Comparison of ENCODE assay signal across 21 cellular contexts in the genomic region with DNA sequence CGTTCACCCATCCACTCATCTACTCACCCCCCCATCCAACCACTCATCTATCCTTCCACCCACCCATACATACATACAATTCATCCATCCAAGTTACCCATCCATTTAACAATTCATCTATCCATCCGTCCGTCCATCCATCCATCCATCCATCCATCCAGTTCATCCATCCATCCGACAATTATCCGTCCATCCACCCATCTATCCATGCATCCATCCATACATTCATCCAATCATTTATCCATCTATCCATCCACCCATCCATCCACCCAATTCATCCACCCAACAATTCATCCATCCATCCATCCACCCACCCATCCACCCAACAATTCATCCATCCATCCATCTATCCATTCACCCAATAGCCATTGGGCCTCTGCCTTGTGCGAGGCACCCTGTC.
DNase-seq lines count a peak whose midpoint lies in the region; ATAC-seq, FAIRE-seq and TF ChIP-seq lines count a peak whose summit lies in the region.
"Had no signal": no experiment of that assay in that cellular context is flagged by ENCODE, and none has a peak within 500 bp of the region (broad histone marks: within the 10 kb centered on the region; RNA-seq: fewer than 3 reads in every experiment).

No MANE protein-coding gene starts in this region.

- POLR2A ChIA-PET in HEK293 (lab: Yijun Ruan, JAX) (no interaction called here), K562 (lab: Yijun Ruan, JAX) (no interaction called here), GM10248 (lab: Yijun Ruan, JAX) (no interaction called here)
- POLR2A ChIA-PET in CD8-positive, alpha-beta T cell (lab: Charles Lee) = no interaction called here

- TF ChIP-seq POLR2A in K562 (conservative IDR thresholded peaks at IDR 0.05) (no peak), transverse colon (IDR thresholded peaks at IDR 0.05) (no peak)

- H3K9ac ChIP-seq in BLaER1 (no peak overlapping the region), K562 (ENCODE audit: insufficient read depth in 1 of 2, low read depth in 2 of 2, low read length in 2 of 2) (no peak overlapping the region)

- no peaks in the 10 kb centered on the region for H3K27me3 ChIP-seq in BLaER1
- H3K27me3 ChIP-seq in K562 (ENCODE audit: control insufficient read depth in 2 of 2, insufficient read depth in 2 of 2, low read length in 2 of 2) = peaks cover 1 to 27% of the 10 kb centered on the region in 2 experiments; a peak in 4 of 5 replicates
- no peaks in the 10 kb centered on the region for H3K27me3 ChIP-seq in transverse colon
- no peaks in the 10 kb centered on the region for H3K27me3 ChIP-seq in CD8-positive, alpha-beta T cell (ENCODE audit: insufficient read depth, low read length)

- no peaks in the 10 kb centered on the region for H3K79me2 ChIP-seq in K562 (ENCODE audit: control insufficient read depth, insufficient read depth, low read length)

- no peak for TF ChIP-seq CTCF in HEK293 (tag by site-specific recombination; IDR thresholded peaks at IDR 0.05)
- no peak for TF ChIP-seq CTCF in K562 (IDR thresholded peaks at IDR 0.05 in 2 of 3, conservative IDR thresholded peaks at IDR 0.05 in 1 of 3; ENCODE audit: insufficient read depth in 2 of 3, low read depth in 1 of 3, low read length in 3 of 3)
- no peak for TF ChIP-seq CTCF in transverse colon (IDR thresholded peaks at IDR 0.05)
- TF ChIP-seq CTCF in GM10248 (IDR thresholded peaks at IDR 0.05; ENCODE audit: control extremely low read depth, extremely low read depth, low read depth, missing control alignments) = no peak
- no peak for TF ChIP-seq CTCF in CD8-positive, alpha-beta T cell (IDR thresholded peaks at IDR 0.05)

- H4K20me1 ChIP-seq in BLaER1 (no peaks in the 10 kb centered on the region), K562 (replicated peaks; ENCODE audit: control insufficient read depth, insufficient read depth, low read length) (0 out of 2 replicates have a peak, but pooled peaks cover 3% of the 10 kb centered on the region)

- BruUV-seq in K562 (replicated peaks; lab: Mats Ljungman, UMichigan) = no TSS peak

- in situ Hi-C loops in K562 (cut with MboI) = no loop called here
- in situ Hi-C loops in transverse colon (cut with MboI; ENCODE audit: low pct_ligation_motif_present in 1 of 4, low pct_unique_long_range_greater_than_20kb in 1 of 4, low sequenced_read_pairs in 3 of 4) = no loop called here

- H3K27me3 Mint-ChIP-seq in CD8-positive, alpha-beta T cell (ENCODE audit: low read depth) = peaks cover 11% of the 10 kb centered on the region
- H3K27me3 Mint-ChIP-seq: CD4-positive, CD25-positive, alpha-beta regulatory T cell had no signal

- no peak overlapping the region for H2AFZ ChIP-seq in K562 (ENCODE audit: low read depth, low read length)
- H2AFZ ChIP-seq: GM23338 had no signal

- H3K4me3 ChIP-seq in BLaER1 = no peak overlapping the region
- no peak overlapping the region for H3K4me3 ChIP-seq in HEK293 (ENCODE audit: low read depth, low read length)
- H3K4me3 ChIP-seq in K562 = no peak overlapping the region
- no peak overlapping the region for H3K4me3 ChIP-seq in transverse colon
- H3K4me3 ChIP-seq in CD8-positive, alpha-beta T cell (ENCODE audit: low read depth, low read length) = no peak overlapping the region
- H3K4me3 ChIP-seq: GM23338, HAP-1 had no signal

- H3K9me3 ChIP-seq in BLaER1 (no peaks in the 10 kb centered on the region), HEK293 (ENCODE audit: control insufficient read depth, insufficient read depth, low read depth, low read length) (no peaks in the 10 kb centered on the region), K562 (replicated peaks; ENCODE audit: control insufficient read depth, insufficient read depth, low read depth, low read length) (no peaks in the 10 kb centered on the region), transverse colon (no peaks in the 10 kb centered on the region)
- H3K9me3 ChIP-seq in CD8-positive, alpha-beta T cell (ENCODE audit: low read length) = no peaks in the 10 kb centered on the region
- H3K9me3 ChIP-seq: HAP-1 had no signal

- H3K4me3 Mint-ChIP-seq in CD8-positive, alpha-beta T cell = no peak overlapping the region
- H3K4me3 Mint-ChIP-seq: CD4-positive, CD25-positive, alpha-beta regulatory T cell; CD8-positive, alpha-beta memory T cell; GM23338 had no signal

- no peak for DNase-seq in K562 (ENCODE audit: extremely low read depth in 1 of 4, low spot score in 3 of 4)
- peak; percentile 31 for DNase-seq in left lobe of liver (ENCODE audit: low spot score)
- DNase-seq in HUDEP-2 (lab: John Stamatoyannopoulos, UW; ENCODE audit: unreplicated experiment in 76 of 76) = no peak
- no peak for DNase-seq in transverse colon
- no peak for DNase-seq in GM10248 (ENCODE audit: extremely low spot score)
- DNase-seq in CD8-positive, alpha-beta T cell = no peak
- DNase-seq: CD4-positive, CD25-positive, alpha-beta regulatory T cell; CD8-positive, alpha-beta memory T cell; DMS 273 treated with DMSO at 0.1 percent for 48 hours; DMS79; EL; GDM1 had no signal

- 0 out of 2 replicates have a peak overlapping the region, but pooled peaks have one; percentile 61 for H3K27ac ChIP-seq in BLaER1
- H3K27ac ChIP-seq in HEK293 (ENCODE audit: extremely low read depth, low read depth, low read length) = no peak overlapping the region
- no peak overlapping the region for H3K27ac ChIP-seq in K562 (ENCODE audit: extremely low read depth, low read depth, low read length)
- no peak overlapping the region for H3K27ac ChIP-seq in transverse colon
- H3K27ac ChIP-seq in CD8-positive, alpha-beta T cell (ENCODE audit: low read depth, low read length) = no peak overlapping the region
- H3K27ac ChIP-seq: C4-2B had no signal

- H3K9me1 ChIP-seq in K562 (ENCODE audit: control insufficient read depth, insufficient read depth, low read length) = no peaks in the 10 kb centered on the region

- no peak for TF ChIP-seq RAD21 in K562 (CRISPR knock-in tag; conservative IDR thresholded peaks at IDR 0.05 in 1 of 2, IDR thresholded peaks at IDR 0.05 in 1 of 2)

- ATAC-seq in K562 (no peak), left lobe of liver (no peak)
- ATAC-seq in CD8-positive, alpha-beta T cell = no peak
- ATAC-seq: GM23338 had no signal

- intact Hi-C loops in K562 (cut with micrococcal nuclease) = no loop called here
- intact Hi-C loops in transverse colon (cut with DNase I; ENCODE audit: low total_unique reads) = no loop called here
- intact Hi-C loops in CD8-positive, alpha-beta T cell (cut with DNase I, micrococcal nuclease) = no loop called here

- CTCF ChIA-PET in HEK293 (lab: Yijun Ruan, JAX) = no interaction called here
- CTCF ChIA-PET in K562 (lab: Yijun Ruan, JAX; ENCODE audit: low intra/inter-chr PET ratio) = no interaction called here
- CTCF ChIA-PET in GM10248 (lab: Yijun Ruan, JAX) = interaction anchor here (1.9 kb wide), 1 partner anchor 11 kb away, joined by 4 read pairs; no protein-coding TSS in a partner anchor
- CTCF ChIA-PET in CD8-positive, alpha-beta T cell (lab: Charles Lee) = interaction anchor here (0.6 kb wide), 1 partner anchor 1753 kb away, joined by 3 read pairs; no protein-coding TSS in a partner anchor

- H3K4me2 ChIP-seq in BLaER1 (peak overlapping the region; percentile 98; the same call in 1 of the 2 replicates), K562 (ENCODE audit: insufficient read depth, low read length) (no peak overlapping the region)
- H3K4me2 ChIP-seq: GM23338 had no signal

- H3K36me3 Mint-ChIP-seq in CD8-positive, alpha-beta T cell = no peaks in the 10 kb centered on the region
- H3K36me3 Mint-ChIP-seq: CD4-positive, CD25-positive, alpha-beta regulatory T cell; CD8-positive, alpha-beta memory T cell had no signal

- no peaks in the 10 kb centered on the region for H3K4me1 Mint-ChIP-seq in CD8-positive, alpha-beta T cell (ENCODE audit: low read depth)
- H3K4me1 Mint-ChIP-seq: CD4-positive, CD25-positive, alpha-beta regulatory T cell; CD8-positive, alpha-beta memory T cell had no signal

- H3K36me3 ChIP-seq in BLaER1 (no peaks in the 10 kb centered on the region), HEK293 (ENCODE audit: control insufficient read depth in 2 of 2, insufficient read depth in 1 of 2, low read length in 2 of 2) (no peaks in the 10 kb centered on the region), K562 (ENCODE audit: control insufficient read depth, insufficient read depth, low read length) (no peaks in the 10 kb centered on the region), transverse colon (no peaks in the 10 kb centered on the region)
- no peaks in the 10 kb centered on the region for H3K36me3 ChIP-seq in CD8-positive, alpha-beta T cell (ENCODE audit: insufficient read depth, low read length)
- H3K36me3 ChIP-seq: HAP-1 had no signal

- no peak overlapping the region for H3K27ac Mint-ChIP-seq in CD8-positive, alpha-beta T cell
- H3K27ac Mint-ChIP-seq: CD4-positive, CD25-positive, alpha-beta regulatory T cell; CD8-positive, alpha-beta memory T cell; GM23338 had no signal

- H3K4me1 ChIP-seq in BLaER1 (peaks cover 92% of the 10 kb centered on the region), HEK293 (ENCODE audit: control insufficient read depth, insufficient read depth, low read length) (no peaks in the 10 kb centered on the region), K562 (replicated peaks in 1 of 2; ENCODE audit: control insufficient read depth in 2 of 2, insufficient read depth in 2 of 2, low read length in 2 of 2) (no peaks in the 10 kb centered on the region), transverse colon (peaks cover 0 to 18% (median 12%) of the 10 kb centered on the region in 4 donors)
- H3K4me1 ChIP-seq in CD8-positive, alpha-beta T cell (ENCODE audit: insufficient read depth, low read length) = no peaks in the 10 kb centered on the region

- 2% methylated on average over 5 of the region's 6 CpGs for WGBS in K562 (ENCODE audit: insufficient coverage, low coverage, missing lambda C conversion rate)
- 61 to 71% methylated on average over 5 to 6 of the region's 6 CpGs for WGBS in transverse colon (ENCODE audit: low coverage in 1 of 2), 2 donors

- TF ChIP-seq EP300 in K562 (IDR thresholded peaks at IDR 0.05; ENCODE audit: low read length) = no peak
- TF ChIP-seq EP300 in transverse colon (IDR thresholded peaks at IDR 0.05; ENCODE audit: low read depth) = no peak

- no peaks in the 10 kb centered on the region for H3K9me3 Mint-ChIP-seq in CD8-positive, alpha-beta T cell
- H3K9me3 Mint-ChIP-seq: CD8-positive, alpha-beta memory T cell; GM23338 had no signal

- no peak for FAIRE-seq in K562 (lab: Jason Lieb, UNC)
- FAIRE-seq: D721Med, GM12891, GM18507, H54 had no signal

TF ChIP-seq in HEK293, 187 proteins besides CTCF, POLR2A, EP300 and RAD21 (continues in another document):
- TF ChIP-seq GLI2 (tag by site-specific recombination; IDR thresholded peaks at IDR 0.05; ENCODE audit: borderline replicate concordance, low read depth) = no peak

TF ChIP-seq in K562, 482 proteins besides CTCF, POLR2A, EP300 and RAD21 (continues in another document):
- TF ChIP-seq EHMT2 (IDR thresholded peaks at IDR 0.05) (peak; percentile 10; the same call in 1 of the 2 replicates), CREBBP (IDR thresholded peaks at IDR 0.05; ENCODE audit: low read depth, low read length) (peak; percentile 29)

Comparison
In these comparisons a context has a peak if more than half of its experiments do, and no peak if none do; other contexts are left out.
1. CTCF ChIA-PET loops: an anchor here in GM10248 (1.9 kb wide) and CD8-positive, alpha-beta T cell (0.6 kb wide); none called in HEK293 and K562.